Comparison of ENCODE assay signal across 8 cellular contexts in the genomic region with DNA sequence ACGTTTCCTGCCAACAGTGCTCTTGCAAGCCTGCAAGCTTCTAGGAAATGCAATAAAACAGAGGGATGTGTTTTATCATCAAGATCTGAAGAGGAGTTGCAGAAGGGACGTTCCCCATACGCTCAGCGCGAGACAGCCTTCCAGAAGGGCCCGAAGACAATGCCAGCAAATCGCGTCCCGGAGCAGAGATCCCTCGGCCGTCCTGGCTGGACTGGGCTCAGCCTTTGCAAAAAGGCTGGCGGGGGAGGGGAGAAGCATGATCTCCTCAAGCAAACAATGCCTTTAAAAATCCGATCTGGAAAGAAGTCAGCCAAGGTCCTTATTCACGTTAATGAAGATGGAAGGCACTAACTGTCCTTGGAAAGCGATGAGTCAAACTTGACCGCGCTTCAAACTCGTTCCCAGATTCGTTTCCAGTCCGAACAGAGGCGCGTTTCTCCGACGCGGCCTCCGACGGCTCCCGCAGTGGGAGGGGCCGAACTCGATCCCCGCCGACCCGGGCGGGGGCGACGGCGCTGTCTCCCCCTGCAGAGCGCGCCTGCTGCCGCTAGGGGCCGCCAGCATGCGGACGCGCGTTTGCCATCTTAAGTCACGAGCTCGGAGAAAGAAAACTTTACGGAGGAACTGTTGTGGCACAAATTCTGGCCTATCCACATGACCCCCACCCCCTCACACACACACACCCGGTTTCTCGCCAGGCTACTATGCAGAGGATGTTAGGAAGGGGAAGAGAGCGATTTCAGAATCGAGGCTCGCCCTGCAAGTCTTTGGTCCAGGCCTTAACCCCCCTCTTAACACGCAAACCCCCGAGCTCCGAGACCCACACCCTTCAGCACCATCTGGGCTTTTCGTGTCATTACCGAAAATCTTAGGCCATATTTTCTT. TPM values are rescaled to one million over a fixed set of nuclear protein-coding genes. Genes with fewer than 3 reads are reported as not detected.
DNase-seq lines count a peak whose midpoint lies in the region; ATAC-seq and TF ChIP-seq lines count a peak whose summit lies in the region.

No MANE protein-coding gene starts in this region.

- DNase-seq in A172 (ENCODE audit: low spot score) (peak; percentile 65), IMR-90 (peak; percentile 89), cardiac muscle cell (ENCODE audit: low read depth in 1 of 2, low spot score in 1 of 2) (peak; percentile 79 to 96), ovary (peak; percentile 86 to 95 (median 88)), type B pancreatic cell (ENCODE audit: extremely low spot score, unreplicated experiment) (peak; percentile 91)

- H2AK5ac ChIP-seq in IMR-90 (ENCODE audit: low read depth, low read length) = peak overlapping the region; percentile 94

- dilution Hi-C loops in IMR-90 (cut with HindIII; ENCODE audit: low sequenced_read_pairs, unreplicated experiment) = loop anchor here (10.0 to 25.0 kb wide), 2 partner anchors 572 to 1215 kb away; no protein-coding TSS in a partner anchor

- H3K27me3 ChIP-seq in IMR-90 (ENCODE audit: control insufficient read depth, insufficient read depth, low read length) = no peaks in the 10 kb centered on the region
- H3K27me3 ChIP-seq in cardiac muscle cell = no peaks in the 10 kb centered on the region
- no peaks in the 10 kb centered on the region for H3K27me3 ChIP-seq in ovary

- H3K4me3 Mint-ChIP-seq in type B pancreatic cell = peak overlapping the region; percentile 97

- peaks cover 7% of the 10 kb centered on the region for H3K36me3 Mint-ChIP-seq in type B pancreatic cell

- no peaks in the 10 kb centered on the region for H3K36me3 ChIP-seq in IMR-90 (ENCODE audit: control insufficient read depth, insufficient read depth, low read length)
- no peaks in the 10 kb centered on the region for H3K36me3 ChIP-seq in cardiac muscle cell
- no peaks in the 10 kb centered on the region for H3K36me3 ChIP-seq in ovary

- H3K18ac ChIP-seq in IMR-90 (ENCODE audit: low read depth, low read length) = peak overlapping the region; percentile 96

- peak overlapping the region; percentile 87 for H3K27ac Mint-ChIP-seq in type B pancreatic cell

- TF ChIP-seq POLR2A in IMR-90 (IDR thresholded peaks at IDR 0.05; ENCODE audit: low read depth, low read length) = 0 out of 2 replicates have a peak, but pooled peaks have one; percentile 25
- peak; percentile 70 for TF ChIP-seq POLR2A in ovary (IDR thresholded peaks at IDR 0.05)

- H3K9ac ChIP-seq in IMR-90 (ENCODE audit: low read depth, low read length) = peak overlapping the region; percentile 88

- TF ChIP-seq EP300 in ovary (IDR thresholded peaks at IDR 0.05) = peak; percentile 85

- H3K56ac ChIP-seq in IMR-90 (ENCODE audit: extremely low read depth, insufficient read depth, low read length) = peak overlapping the region; percentile 84

- H3K27ac ChIP-seq in IMR-90 (ENCODE audit: insufficient read depth, low read length) = peak overlapping the region; percentile 97
- H3K27ac ChIP-seq in adipose tissue (ENCODE audit: low read depth, low read length) = peak overlapping the region; percentile 89
- no peak overlapping the region for H3K27ac ChIP-seq in cardiac muscle cell
- peak overlapping the region; percentile 94 to 100 for H3K27ac ChIP-seq in ovary

- no peak overlapping the region for H3K4me3 ChIP-seq in GM12875 (ENCODE audit: low read depth, low read length)
- peak overlapping the region; percentile 46 for H3K4me3 ChIP-seq in IMR-90 (ENCODE audit: insufficient read depth, low read depth, low read length)
- H3K4me3 ChIP-seq in cardiac muscle cell = peak overlapping the region; percentile 37
- peak overlapping the region; percentile 88 for H3K4me3 ChIP-seq in ovary

- H3K4me2 ChIP-seq in IMR-90 (ENCODE audit: low read depth, low read length) = peak overlapping the region; percentile 99

- H4K5ac ChIP-seq in IMR-90 (ENCODE audit: low read depth, low read length) = peak overlapping the region; percentile 88

- in situ Hi-C loops in IMR-90 (cut with MboI; ENCODE audit: low sequenced_read_pairs) = loop anchor here (5.0 to 25.0 kb wide), 8 partner anchors 435 to 1415 kb away; no protein-coding TSS in a partner anchor

- peak overlapping the region; percentile 76 for H2BK20ac ChIP-seq in IMR-90 (ENCODE audit: low read depth, low read length)

- peak overlapping the region; percentile 74 for H4K91ac ChIP-seq in IMR-90 (ENCODE audit: insufficient read depth, low read depth, low read length)

- peak overlapping the region; percentile 89 for H2AK9ac ChIP-seq in IMR-90 (replicated peaks; ENCODE audit: low read depth, low read length, poor library complexity)

- H3K4ac ChIP-seq in IMR-90 (ENCODE audit: low read depth, low read length) = peak overlapping the region; percentile 93

- peak overlapping the region; percentile 96 for H3K23ac ChIP-seq in IMR-90 (ENCODE audit: low read depth, low read length)

- TF ChIP-seq CTCF in GM12875 (IDR thresholded peaks at IDR 0.05; ENCODE audit: borderline replicate concordance, insufficient read depth, low read depth, low read length) (peak; percentile 98), IMR-90 (conservative IDR thresholded peaks at IDR 0.05; ENCODE audit: low read depth, low read length) (peak; percentile 97), cardiac muscle cell (IDR thresholded peaks at IDR 0.05; ENCODE audit: low read depth, low read length) (peak; percentile 98), ovary (IDR thresholded peaks at IDR 0.05) (peak; percentile 99), type B pancreatic cell (conservative IDR thresholded peaks at IDR 0.05) (peak; percentile 96)

- intact Hi-C loops in IMR-90 (cut with micrococcal nuclease) = loop anchor here (1.0 to 5.0 kb wide), 8 partner anchors 312 to 1408 kb away; no protein-coding TSS in a partner anchor
- intact Hi-C loops in ovary (cut with DNase I) = loop anchor here (2.0 to 10.0 kb wide), 15 partner anchors 172 to 1409 kb away; a partner anchor contains a TSS

- H3K9me1 ChIP-seq in IMR-90 (ENCODE audit: insufficient read depth, low read length) = peaks cover 12% of the 10 kb centered on the region; the same call in 1 of the 2 replicates

- peaks cover 5% of the 10 kb centered on the region for H3K27me3 Mint-ChIP-seq in type B pancreatic cell

- peak; percentile 58 for TF ChIP-seq RAD21 in IMR-90 (IDR thresholded peaks at IDR 0.05; ENCODE audit: low read length)

- peak overlapping the region; percentile 68 to 91 for H4K8ac ChIP-seq in IMR-90 (ENCODE audit: low read depth in 2 of 2, low read length in 2 of 2)

- no peaks in the 10 kb centered on the region for H3K9me3 Mint-ChIP-seq in type B pancreatic cell

- H3K9me3 ChIP-seq in IMR-90 (ENCODE audit: control insufficient read depth, insufficient read depth, low read length) = no peaks in the 10 kb centered on the region
- H3K9me3 ChIP-seq in cardiac muscle cell (ENCODE audit: low read depth) = no peaks in the 10 kb centered on the region
- H3K9me3 ChIP-seq in ovary = no peaks in the 10 kb centered on the region

- ATAC-seq in IMR-90 (ENCODE audit: low read depth) = peak; percentile 43
- peak; percentile 54 for ATAC-seq in SK-N-SH treated with all-trans-retinoic acid at 6 μM for 48 hours

- CTCF ChIA-PET in IMR-90 (lab: Yijun Ruan, JAX) = interaction anchor here (0.5 to 4.5 kb wide), 39 partner anchors 11 to 1493 kb away, joined by 3 to 96 read pairs (median 3); no protein-coding TSS in a partner anchor

- WGBS in IMR-90 (ENCODE audit: extremely low coverage in 2 of 2, insufficient read length in 1 of 2), 2 experiments = 1% methylated on average over 31 of the region's 58 CpGs; no CpG with 5 or more reads in 1 of the 2 experiments
- WGBS in adipose tissue, 3 donors = 1 to 3% (median 1%) methylated on average over 58 of the region's 58 CpGs
- WGBS in ovary, 3 donors = 1% methylated on average over 56 to 58 of the region's 58 CpGs

- H3K4me1 ChIP-seq in IMR-90 (ENCODE audit: control insufficient read depth, insufficient read depth, low read length) (peaks cover 20% of the 10 kb centered on the region), cardiac muscle cell (ENCODE audit: low read depth) (peaks cover 11% of the 10 kb centered on the region), ovary (ENCODE audit: insufficient read depth) (peaks cover 7% of the 10 kb centered on the region)

- H2BK120ac ChIP-seq in IMR-90 (ENCODE audit: low read depth, low read length) = peak overlapping the region; percentile 78

- peaks cover 20 to 82% of the 10 kb centered on the region in 2 experiments for H3K79me1 ChIP-seq in IMR-90 (ENCODE audit: low read depth in 1 of 2, low read length in 2 of 2)

- peak overlapping the region; percentile 90 for H3K14ac ChIP-seq in IMR-90 (replicated peaks; ENCODE audit: low read depth, low read length)

- BruUV-seq in IMR-90 (replicated peaks; lab: Mats Ljungman, UMichigan) = no TSS peak

- H2AFZ ChIP-seq in IMR-90 (replicated peaks; ENCODE audit: low read length, poor library complexity) = peak overlapping the region; percentile 92

- peaks cover 31% of the 10 kb centered on the region for H3K4me1 Mint-ChIP-seq in type B pancreatic cell (ENCODE audit: unreplicated experiment)

- POLR2A ChIA-PET in IMR-90 (lab: Charles Lee; ENCODE audit: unreplicated experiment) = interaction anchor here (0.7 to 1.0 kb wide), 2 partner anchors 414 to 854 kb away, joined by 3 read pairs; a partner anchor contains a TSS

- H4K20me1 ChIP-seq in IMR-90 (ENCODE audit: insufficient read depth, low read length) = peaks cover 61% of the 10 kb centered on the region

- peak overlapping the region; percentile 86 for H2BK5ac ChIP-seq in IMR-90 (ENCODE audit: low read depth, low read length, poor library complexity, severe bottlenecking)

- H2BK15ac ChIP-seq in IMR-90 (ENCODE audit: low read depth, low read length) = peak overlapping the region; percentile 77; the same call in 2 of the 3 replicates

TF ChIP-seq in SK-N-SH treated with all-trans-retinoic acid at 6 μM for 48 hours, 23 proteins besides CTCF, POLR2A, EP300 and RAD21 (continues in another document):
- TF ChIP-seq CSDC2 (CRISPR knock-in tag; IDR thresholded peaks at IDR 0.05) = no peak

RNA-seq across cellular contexts. Expression of a gene that starts 5.5 kb away (rescaled TPM):
- total RNA-seq in A172 (2014; rRNA removed; shearing (Covaris generic)) = 3.2 and 4.6 TPM in 2 replicates
- 21.4 and 22.6 TPM in 2 replicates for total RNA-seq in IMR-90 (2012; rRNA removed)
- polyA plus RNA-seq in IMR-90 (2012; rRNA removed) = 19.7 and 20.4 TPM in 2 replicates
- 10.4 and 12.0 TPM in 2 replicates for polyA plus RNA-seq in IMR-90 (2012; cell fraction: cytosol; rRNA removed)
- 66.2 and 89.5 TPM in 2 replicates for polyA plus RNA-seq in IMR-90 (2012; cell fraction: nucleus; rRNA removed; ENCODE audit: low replicate concordance)
- 100 to 1,000 TPM in 1 of 3 donors, 10 to 100 TPM in 2; 41.1 to 221 (median 96.3) TPM for polyA plus RNA-seq in adipose tissue
- 5.7 and 12.7 TPM in 2 replicates for total RNA-seq in cardiac muscle cell
- polyA plus RNA-seq in cardiac muscle cell = 3.6 and 4.9 TPM in 2 replicates
- total RNA-seq in ovary = 10 to 100 TPM; 51.6 to 91.1 (median 60.2) TPM
- 10 to 100 TPM; 46.3 to 46.8 TPM for polyA plus RNA-seq in ovary
- total RNA-seq in type B pancreatic cell (ENCODE audit: low replicate concordance) = 27.3 and 32.4 TPM in 2 replicates

RNA-seq across cellular contexts. Expression of a gene that starts 37.4 kb away (rescaled TPM):
- total RNA-seq in A172 (2014; rRNA removed; shearing (Covaris generic)) = not detected in 2 replicates
- total RNA-seq in IMR-90 (2012; rRNA removed) = not detected in 2 replicates
- polyA plus RNA-seq in IMR-90 (2012; rRNA removed) = not detected in 2 replicates
- polyA plus RNA-seq in IMR-90 (2012; cell fraction: cytosol; rRNA removed) = not detected in 2 replicates
- polyA plus RNA-seq in IMR-90 (2012; cell fraction: nucleus; rRNA removed; ENCODE audit: low replicate concordance) = not detected in 2 replicates
- polyA plus RNA-seq in adipose tissue = not detected
- total RNA-seq in cardiac muscle cell = not detected in 2 replicates
- not detected in 2 replicates for polyA plus RNA-seq in cardiac muscle cell
- not detected for total RNA-seq in ovary
- not detected for polyA plus RNA-seq in ovary
- total RNA-seq in type B pancreatic cell (ENCODE audit: low replicate concordance) = not detected in 2 replicates
